13 cellular contexts compared by ENCODE assay signal in genomic region chr6:142874676-142875075, GRCh38.
A peak's percentile ranks its signal among the peaks of the same experiment; 100 is the strongest.
DNase-seq lines count a peak whose midpoint lies in the region; ATAC-seq and TF ChIP-seq lines count a peak whose summit lies in the region.
"Had no signal": no experiment of that assay in that cellular context is flagged by ENCODE, and none has a peak within 500 bp of the region (broad histone marks: within the 10 kb centered on the region; RNA-seq: fewer than 3 reads in every experiment).

No MANE protein-coding gene starts in this region.

- H3K18ac ChIP-seq in mesendoderm (ENCODE audit: low read length) = peak overlapping the region; percentile 47

- ATAC-seq in GM18909 (IDR thresholded peaks at IDR 0.05; ENCODE audit: poor library complexity, unreplicated experiment) (peak; percentile 36), HG03469 (IDR thresholded peaks at IDR 0.05; ENCODE audit: unreplicated experiment) (no peak)
- ATAC-seq: gastroesophageal sphincter had no signal

- H2BK120ac ChIP-seq in mesendoderm (ENCODE audit: low read depth, low read length) = no peak overlapping the region

- H2BK15ac ChIP-seq in mesendoderm (replicated peaks; ENCODE audit: low read depth) = no peak overlapping the region

- no peak overlapping the region for H3K4me3 ChIP-seq in CD4-positive, alpha-beta memory T cell (ENCODE audit: low read length in 2 of 2)
- no peak overlapping the region for H3K4me3 ChIP-seq in mesendoderm (ENCODE audit: low read length)
- H3K4me3 ChIP-seq in WERI-Rb-1 (ENCODE audit: low read depth, low read length) = no peak overlapping the region
- H3K4me3 ChIP-seq: gastroesophageal sphincter had no signal

- no peaks in the 10 kb centered on the region for H3K9me3 ChIP-seq in CD4-positive, alpha-beta memory T cell (ENCODE audit: control insufficient read depth in 1 of 2, low read length in 2 of 2)
- no peaks in the 10 kb centered on the region for H3K9me3 ChIP-seq in WERI-Rb-1 (ENCODE audit: severe bottlenecking)
- H3K9me3 ChIP-seq: gastroesophageal sphincter had no signal

- no peak overlapping the region for H3K4ac ChIP-seq in mesendoderm (ENCODE audit: low read depth, low read length)

- H2AK5ac ChIP-seq in mesendoderm (ENCODE audit: low read length) = no peak overlapping the region

- no peak for TF ChIP-seq CTCF in chondrocyte (IDR thresholded peaks at IDR 0.05)
- no peak for TF ChIP-seq CTCF in WERI-Rb-1 (IDR thresholded peaks at IDR 0.05; ENCODE audit: low read depth, low read length)

- H3K27me3 ChIP-seq in CD4-positive, alpha-beta memory T cell (ENCODE audit: insufficient read depth, low read length) = no peaks in the 10 kb centered on the region
- H3K27me3 ChIP-seq in mesendoderm (ENCODE audit: insufficient read depth, low read length, poor library complexity) (no peaks in the 10 kb centered on the region), WERI-Rb-1 (ENCODE audit: insufficient read depth, low read depth, severe bottlenecking) (no peaks in the 10 kb centered on the region)
- H3K27me3 ChIP-seq: gastroesophageal sphincter had no signal

- H3K4me1 ChIP-seq in CD4-positive, alpha-beta memory T cell (ENCODE audit: insufficient read depth, low read length) = peaks cover 99% of the 10 kb centered on the region
- peaks cover 28% of the 10 kb centered on the region for H3K4me1 ChIP-seq in mesendoderm (ENCODE audit: control insufficient read depth, low read depth, low read length)

- H3K79me1 ChIP-seq in mesendoderm (ENCODE audit: low read length) = no peaks in the 10 kb centered on the region

- no peaks in the 10 kb centered on the region for H3K36me3 ChIP-seq in CD4-positive, alpha-beta memory T cell (ENCODE audit: insufficient read depth, low read length)
- H3K36me3 ChIP-seq in mesendoderm (ENCODE audit: control insufficient read depth, insufficient read depth, low read length) (no peaks in the 10 kb centered on the region), WERI-Rb-1 (no peaks in the 10 kb centered on the region)
- H3K36me3 ChIP-seq: gastroesophageal sphincter had no signal

- no peak for DNase-seq in CD4-positive, alpha-beta memory T cell
- DNase-seq in activated T-helper 1 cell treated with anti-CD3 and anti-CD28 coated beads, Interleukin-12 subunit alpha, Interleukin-12 subunit beta, Interleukin-2, Interleukin-4 antibody, amounts not matched to agents 30 ng/mL and 10 ng/mL and 1 ng/mL, durations not matched to agents 14 hours and 24 hours and 36 hours (ENCODE audit: low spot score) = no peak
- peak; percentile 93 for DNase-seq in mesendoderm
- DNase-seq in chondrocyte (ENCODE audit: low spot score) = no peak
- no peak for DNase-seq in WERI-Rb-1
- DNase-seq: activated CD4-positive, CD25-positive, alpha-beta regulatory T cell; activated naive CD4-positive, alpha-beta T cell treated with anti-CD3 and anti-CD28 coated beads, Interleukin-2, amount 50 U/mL, for 16 hours; cortex of kidney; NCI-H446; nucleus accumbens had no signal

- peaks cover 81 to 97% (median 87%) of the 10 kb centered on the region in 4 donors for H3K4me1 Mint-ChIP-seq in CD4-positive, alpha-beta memory T cell
- peaks cover 89% of the 10 kb centered on the region for H3K4me1 Mint-ChIP-seq in activated T-helper 1 cell treated with anti-CD3 and anti-CD28 coated beads, Interleukin-12 subunit alpha, Interleukin-12 subunit beta, Interleukin-2, Interleukin-4 antibody, amounts not matched to agents 30 ng/mL and 10 ng/mL and 1 ng/mL, durations not matched to agents 14 hours and 24 hours and 36 hours (ENCODE audit: low read depth)
- H3K4me1 Mint-ChIP-seq in chondrocyte (ENCODE audit: low read depth) = peaks cover 29% of the 10 kb centered on the region

- peak overlapping the region in 6 of 8 donors; percentile 18 to 60 (median 36) for H3K4me3 Mint-ChIP-seq in CD4-positive, alpha-beta memory T cell
- H3K4me3 Mint-ChIP-seq in activated T-helper 1 cell treated with anti-CD3 and anti-CD28 coated beads, Interleukin-12 subunit alpha, Interleukin-12 subunit beta, Interleukin-2, Interleukin-4 antibody, amounts not matched to agents 30 ng/mL and 10 ng/mL and 1 ng/mL, durations not matched to agents 14 hours and 24 hours and 36 hours = peak overlapping the region; percentile 15
- no peak overlapping the region for H3K4me3 Mint-ChIP-seq in chondrocyte (ENCODE audit: unreplicated experiment)

- H3K27ac ChIP-seq in CD4-positive, alpha-beta memory T cell (ENCODE audit: low read depth, low read length) = peak overlapping the region; percentile 26
- H3K27ac ChIP-seq in mesendoderm (ENCODE audit: low read depth, low read length) = no peak overlapping the region
- H3K27ac ChIP-seq in WERI-Rb-1 = no peak overlapping the region
- H3K27ac ChIP-seq: gastroesophageal sphincter had no signal

- H3K27me3 Mint-ChIP-seq in CD4-positive, alpha-beta memory T cell = no peaks in the 10 kb centered on the region
- no peaks in the 10 kb centered on the region for H3K27me3 Mint-ChIP-seq in activated T-helper 1 cell treated with anti-CD3 and anti-CD28 coated beads, Interleukin-12 subunit alpha, Interleukin-12 subunit beta, Interleukin-2, Interleukin-4 antibody, amounts not matched to agents 30 ng/mL and 10 ng/mL and 1 ng/mL, durations not matched to agents 14 hours and 24 hours and 36 hours (ENCODE audit: insufficient read depth)
- H3K27me3 Mint-ChIP-seq in chondrocyte (ENCODE audit: low read depth) = no peaks in the 10 kb centered on the region

- peak overlapping the region; percentile 66 to 91 (median 87) for H3K27ac Mint-ChIP-seq in CD4-positive, alpha-beta memory T cell
- peak overlapping the region; percentile 16 for H3K27ac Mint-ChIP-seq in activated T-helper 1 cell treated with anti-CD3 and anti-CD28 coated beads, Interleukin-12 subunit alpha, Interleukin-12 subunit beta, Interleukin-2, Interleukin-4 antibody, amounts not matched to agents 30 ng/mL and 10 ng/mL and 1 ng/mL, durations not matched to agents 14 hours and 24 hours and 36 hours
- H3K27ac Mint-ChIP-seq in chondrocyte (ENCODE audit: unreplicated experiment) = no peak overlapping the region

- H4K8ac ChIP-seq in mesendoderm (ENCODE audit: low read depth, low read length) = no peak overlapping the region

- POLR2A ChIA-PET in CD4-positive, alpha-beta memory T cell (lab: Charles Lee; ENCODE audit: partially characterized antibody) = interaction anchor here (0.6 to 3.3 kb wide), 8 partner anchors 9 to 72 kb away, joined by 3 to 14 read pairs (median 4); no protein-coding TSS in a partner anchor

- H3K79me2 ChIP-seq in mesendoderm (ENCODE audit: control insufficient read depth, insufficient read depth, low read length) = no peaks in the 10 kb centered on the region

- H3K23ac ChIP-seq in mesendoderm (ENCODE audit: low read length) = no peak overlapping the region

- no peak overlapping the region for H2BK5ac ChIP-seq in mesendoderm (ENCODE audit: low read length)

- no peak overlapping the region for H4K5ac ChIP-seq in mesendoderm (ENCODE audit: low read length)

- no peak overlapping the region for H3K56ac ChIP-seq in mesendoderm (ENCODE audit: low read length)

- H3K36me3 Mint-ChIP-seq in CD4-positive, alpha-beta memory T cell = peaks cover 37 to 39% of the 10 kb centered on the region in 2 donors
- H3K36me3 Mint-ChIP-seq in activated T-helper 1 cell treated with anti-CD3 and anti-CD28 coated beads, Interleukin-12 subunit alpha, Interleukin-12 subunit beta, Interleukin-2, Interleukin-4 antibody, amounts not matched to agents 30 ng/mL and 10 ng/mL and 1 ng/mL, durations not matched to agents 14 hours and 24 hours and 36 hours (ENCODE audit: low read depth) = peaks cover 52% of the 10 kb centered on the region
- no peaks in the 10 kb centered on the region for H3K36me3 Mint-ChIP-seq in chondrocyte (ENCODE audit: low read depth)

- no peak overlapping the region for H3K9ac ChIP-seq in mesendoderm (ENCODE audit: low read length)

- no peak overlapping the region for H3K4me2 ChIP-seq in mesendoderm (ENCODE audit: low read length)

- peaks cover 0 to 3% (median 0%) of the 10 kb centered on the region in 8 donors for H3K9me3 Mint-ChIP-seq in CD4-positive, alpha-beta memory T cell
- peaks cover 3% of the 10 kb centered on the region for H3K9me3 Mint-ChIP-seq in activated T-helper 1 cell treated with anti-CD3 and anti-CD28 coated beads, Interleukin-12 subunit alpha, Interleukin-12 subunit beta, Interleukin-2, Interleukin-4 antibody, amounts not matched to agents 30 ng/mL and 10 ng/mL and 1 ng/mL, durations not matched to agents 14 hours and 24 hours and 36 hours
- H3K9me3 Mint-ChIP-seq in chondrocyte (ENCODE audit: low read depth) = peaks cover 3% of the 10 kb centered on the region

- intact Hi-C loops in CD4-positive, alpha-beta memory T cell (cut with micrococcal nuclease) = no loop called here
- intact Hi-C loops in activated T-helper 1 cell treated with anti-CD3 and anti-CD28 coated beads, Interleukin-12 subunit alpha, Interleukin-12 subunit beta, Interleukin-2, Interleukin-4 antibody, amounts not matched to agents 30 ng/mL and 10 ng/mL and 1 ng/mL, durations not matched to agents 14 hours and 24 hours and 36 hours (cut with micrococcal nuclease) = loop anchor here (5.0 kb wide), 1 partner anchor 62 kb away; no protein-coding TSS in a partner anchor

- CTCF ChIA-PET in CD4-positive, alpha-beta memory T cell (lab: Charles Lee; ENCODE audit: partially characterized antibody) = no interaction called here

- WGBS in mesendoderm (ENCODE audit: extremely low coverage, insufficient coverage, low lambda C conversion rate) = no CpG with 5 or more reads among the region's 1 CpG
